ENCODE assay signal across 13 cellular contexts in genomic region chr5:93587919-93588585, GRCh38. TPM values are rescaled to one million over a fixed set of nuclear protein-coding genes. Genes with fewer than 3 reads are reported as not detected.
DNase-seq lines count a peak whose midpoint lies in the region; ATAC-seq and TF ChIP-seq lines count a peak whose summit lies in the region.
"Had no signal": no experiment of that assay in that cellular context is flagged by ENCODE, and none has a peak within 500 bp of the region (broad histone marks: within the 10 kb centered on the region; RNA-seq: fewer than 3 reads in every experiment).

No MANE protein-coding gene starts in this region.

- TF ChIP-seq CTCF in brain (conservative IDR thresholded peaks at IDR 0.05), result no peak

- peaks cover 11% of the 10 kb centered on the region for H3K4me1 Mint-ChIP-seq in T-helper 1 cell treated with Interleukin-12 subunit alpha and Interleukin-12 subunit beta and Interleukin-4 antibody, amounts not matched to agents 30 μg/mL and 1 μg/mL, for 36 hours (ENCODE audit: low read depth)
- H3K4me1 Mint-ChIP-seq in brain, result peaks cover 42% of the 10 kb centered on the region
- peaks cover 12 to 23% of the 10 kb centered on the region in 2 donors for H3K4me1 Mint-ChIP-seq in stimulated activated naive B cell treated with anti-CD40 and anti-IgM and Interleukin-4, amounts not matched to agents 10 μg/mL and 1 μg/mL and 100 μg/mL, for 72 hours

- peaks cover 75% of the 10 kb centered on the region for H3K27me3 Mint-ChIP-seq in T-helper 1 cell treated with Interleukin-12 subunit alpha and Interleukin-12 subunit beta and Interleukin-4 antibody, amounts not matched to agents 30 μg/mL and 1 μg/mL, for 36 hours (ENCODE audit: low read depth)
- peaks cover 36% of the 10 kb centered on the region for H3K27me3 Mint-ChIP-seq in brain
- peaks cover 51% of the 10 kb centered on the region in 2 donors for H3K27me3 Mint-ChIP-seq in stimulated activated naive B cell treated with anti-CD40 and anti-IgM and Interleukin-4, amounts not matched to agents 10 μg/mL and 1 μg/mL and 100 μg/mL, for 72 hours

- no peak overlapping the region for H3K4me3 Mint-ChIP-seq in T-helper 1 cell treated with Interleukin-12 subunit alpha and Interleukin-12 subunit beta and Interleukin-4 antibody, amounts not matched to agents 30 μg/mL and 1 μg/mL, for 36 hours
- peak overlapping the region in 4 of 5 experiments; percentile 98 to 100 (median 99) for H3K4me3 Mint-ChIP-seq in brain
- H3K4me3 Mint-ChIP-seq in stimulated activated naive B cell treated with anti-CD40 and anti-IgM and Interleukin-4, amounts not matched to agents 10 μg/mL and 1 μg/mL and 100 μg/mL, for 72 hours, result peak overlapping the region; percentile 3 to 46

- no peak for ATAC-seq in stimulated activated naive B cell treated with anti-CD40 and anti-IgM and Interleukin-4, amounts not matched to agents 10 μg/mL and 1 μg/mL and 100 μg/mL, for 72 hours (replicated peaks)
- ATAC-seq in HG03280 (IDR thresholded peaks at IDR 0.05; ENCODE audit: unreplicated experiment), result no peak

- peak overlapping the region; percentile 47 for H3K27ac Mint-ChIP-seq in T-helper 1 cell treated with Interleukin-12 subunit alpha and Interleukin-12 subunit beta and Interleukin-4 antibody, amounts not matched to agents 30 μg/mL and 1 μg/mL, for 36 hours
- peak overlapping the region; percentile 99 to 100 (median 100) for H3K27ac Mint-ChIP-seq in brain
- peak overlapping the region; percentile 88 for H3K27ac Mint-ChIP-seq in stimulated activated naive B cell treated with anti-CD40 and anti-IgM and Interleukin-4, amounts not matched to agents 10 μg/mL and 1 μg/mL and 100 μg/mL, for 72 hours

- peak overlapping the region; percentile 83 for H3K27ac ChIP-seq in layer of hippocampus (ENCODE audit: low read depth, low read length)
- H3K27ac ChIP-seq: suprapubic skin had no signal

- H3K27me3 ChIP-seq in layer of hippocampus (ENCODE audit: control insufficient read depth, insufficient read depth, low read length), result peaks cover 7% of the 10 kb centered on the region

- peaks cover 7% of the 10 kb centered on the region for H3K36me3 Mint-ChIP-seq in T-helper 1 cell treated with Interleukin-12 subunit alpha and Interleukin-12 subunit beta and Interleukin-4 antibody, amounts not matched to agents 30 μg/mL and 1 μg/mL, for 36 hours (ENCODE audit: low read depth)
- H3K36me3 Mint-ChIP-seq in brain, result peaks cover 65% of the 10 kb centered on the region
- peaks cover 8 to 13% of the 10 kb centered on the region in 2 donors for H3K36me3 Mint-ChIP-seq in stimulated activated naive B cell treated with anti-CD40 and anti-IgM and Interleukin-4, amounts not matched to agents 10 μg/mL and 1 μg/mL and 100 μg/mL, for 72 hours

- no peaks in the 10 kb centered on the region for H3K9me3 Mint-ChIP-seq in T-helper 1 cell treated with Interleukin-12 subunit alpha and Interleukin-12 subunit beta and Interleukin-4 antibody, amounts not matched to agents 30 μg/mL and 1 μg/mL, for 36 hours
- H3K9me3 Mint-ChIP-seq in brain, result peaks cover 0 to 21% (median 2%) of the 10 kb centered on the region in 5 experiments
- H3K9me3 Mint-ChIP-seq in stimulated activated naive B cell treated with anti-CD40 and anti-IgM and Interleukin-4, amounts not matched to agents 10 μg/mL and 1 μg/mL and 100 μg/mL, for 72 hours, result peaks cover 4% of the 10 kb centered on the region in 2 donors

- no peak for DNase-seq in T-helper 1 cell
- DNase-seq in stimulated activated naive B cell treated with anti-CD40 and anti-IgM and Interleukin-4, amounts not matched to agents 10 μg/mL and 1 μg/mL and 100 μg/mL, for 72 hours, result no peak
- no peak for DNase-seq in KG1 (lab: John Stamatoyannopoulos, UW)
- DNase-seq in central memory CD4-positive, alpha-beta T cell, result no peak
- DNase-seq: activated CD4-positive, alpha-beta T cell treated with anti-CD3 and anti-CD28 coated beads for 1 hour; cerebellar nuclear complex; MV-4-11; stimulated activated CD4-positive, alpha-beta T cell treated with anti-CD3 and anti-CD28 coated beads, Interleukin-12 subunit alpha, Interleukin-12 subunit beta, amount 100 ng/mL, for 4 hours had no signal

RNA-seq across cellular contexts. Expression of gene NR2F1, which starts 5.0 kb away (rescaled TPM):
- polyA plus RNA-seq in brain (ENCODE audit: insufficient read depth, low read depth, low replicate concordance), result 356 TPM

RNA-seq across cellular contexts. Expression of gene NR2F1-AS1, which starts 7.0 kb away (rescaled TPM):
- 35.2 TPM for polyA plus RNA-seq in brain (ENCODE audit: insufficient read depth, low read depth, low replicate concordance)

Comparison
In these comparisons a context has a peak if more than half of its experiments do, and no peak if none do; other contexts are left out.
1. H3K27ac Mint-ChIP-seq: peak in every context shown above with its lines; median percentile 100 in brain; 88 in stimulated activated naive B cell treated with anti-CD40 and anti-IgM and Interleukin-4, amounts not matched to agents 10 μg/mL and 1 μg/mL and 100 μg/mL, for 72 hours; 47 in T-helper 1 cell treated with Interleukin-12 subunit alpha and Interleukin-12 subunit beta and Interleukin-4 antibody, amounts not matched to agents 30 μg/mL and 1 μg/mL, for 36 hours.